18 cellular contexts compared by ENCODE assay signal in the genomic region with DNA sequence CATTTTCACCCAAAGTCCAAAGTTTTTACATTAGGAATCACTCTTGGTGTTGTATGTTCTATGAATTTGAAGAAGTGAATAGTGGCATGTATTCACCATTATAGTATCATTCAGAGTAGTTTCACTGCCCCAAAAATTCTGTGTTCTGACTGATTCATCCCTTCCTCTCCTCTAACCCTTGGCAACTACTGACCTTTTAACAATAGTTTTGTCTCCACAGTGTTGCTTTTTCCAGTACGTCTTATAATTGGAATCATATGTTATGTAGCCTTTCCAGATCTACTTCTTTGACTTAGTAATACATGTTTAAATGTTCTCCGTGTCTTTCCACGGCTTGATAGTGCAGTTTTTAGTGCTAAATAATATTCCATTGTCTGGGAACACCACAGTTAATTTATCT.
DNase-seq lines count a peak whose midpoint lies in the region; ATAC-seq and TF ChIP-seq lines count a peak whose summit lies in the region.
"Had no signal": no experiment of that assay in that cellular context is flagged by ENCODE, and none has a peak within 500 bp of the region (broad histone marks: within the 10 kb centered on the region; RNA-seq: fewer than 3 reads in every experiment).

No MANE protein-coding gene starts in this region.

- TF ChIP-seq CTCF in SK-N-SH (IDR thresholded peaks at IDR 0.05) (no peak), fibroblast of mammary gland (conservative IDR thresholded peaks at IDR 0.05; ENCODE audit: control insufficient read depth, insufficient read depth, low read depth, low read length) (no peak), foreskin fibroblast (IDR thresholded peaks at IDR 0.05; ENCODE audit: low read depth, low read length) (no peak)

- WGBS in SK-N-SH (ENCODE audit: low lambda C conversion rate) = 51% methylated on average over 3 of the region's 3 CpGs
- WGBS in GM23248 (ENCODE audit: low coverage in 1 of 2, low lambda C conversion rate in 2 of 2, missing lambda C conversion rate in 2 of 2), 2 experiments = 5% methylated on average over 3 of the region's 3 CpGs

- in situ Hi-C loops in GM23248 (cut with MboI) = no loop called here

- H3K36me3 ChIP-seq in SK-N-SH (replicated peaks in 1 of 2; ENCODE audit: control insufficient read depth in 1 of 2, insufficient read depth in 2 of 2, low read length in 1 of 2) = no peaks in the 10 kb centered on the region
- no peaks in the 10 kb centered on the region for H3K36me3 ChIP-seq in GM23248 (ENCODE audit: low read depth)
- H3K36me3 ChIP-seq: BE2C, HAP-1 had no signal

- ATAC-seq in SK-N-SH treated with all-trans-retinoic acid at 6 μM for 48 hours (no peak), HG03095 (IDR thresholded peaks at IDR 0.05; ENCODE audit: unreplicated experiment) (no peak)
- no peak for ATAC-seq in activated naive CD4-positive, alpha-beta T cell treated with anti-CD3 and anti-CD28 coated beads, Interleukin-2, amount 50 U/mL, for 72 hours
- ATAC-seq: A549, GM12878 had no signal

- no peak overlapping the region for H2AFZ ChIP-seq in SK-N-SH (ENCODE audit: low read depth)
- no peak overlapping the region; the same call in 1 of the 2 replicates for H2AFZ ChIP-seq in GM23248

- H3K4me1 ChIP-seq in SK-N-SH (ENCODE audit: control insufficient read depth in 1 of 2, insufficient read depth in 2 of 2, low read depth in 1 of 2, low read length in 1 of 2) (peaks cover 0 to 2% of the 10 kb centered on the region in 2 experiments; a peak in 2 of 4 replicates), GM23248 (ENCODE audit: insufficient read depth) (no peaks in the 10 kb centered on the region)
- H3K4me1 ChIP-seq: A549, BE2C, HAP-1 had no signal

- H3K27ac ChIP-seq in SK-N-SH (ENCODE audit: low read depth in 2 of 2, low read length in 1 of 2) (no peak overlapping the region), GM23248 (no peak overlapping the region)
- H3K27ac ChIP-seq: 22Rv1, A549 had no signal

- H4K20me1 ChIP-seq in SK-N-SH (ENCODE audit: insufficient read depth) = no peaks in the 10 kb centered on the region
- H4K20me1 ChIP-seq in GM23248 (ENCODE audit: insufficient read depth) = no peaks in the 10 kb centered on the region

- no peak for TF ChIP-seq EP300 in SK-N-SH (IDR thresholded peaks at IDR 0.05; ENCODE audit: borderline replicate concordance in 1 of 2, low read depth in 1 of 2, low read length in 1 of 2)

- no peak overlapping the region for H3K4me3 ChIP-seq in SK-N-SH (ENCODE audit: low read depth in 2 of 2, low read length in 1 of 2)
- H3K4me3 ChIP-seq in GM23248 = no peak overlapping the region
- H3K4me3 ChIP-seq in fibroblast of mammary gland (ENCODE audit: control insufficient read depth, low read depth, low read length) = no peak overlapping the region
- no peak overlapping the region for H3K4me3 ChIP-seq in foreskin fibroblast (ENCODE audit: low read depth in 1 of 2, low read length in 2 of 2)
- H3K4me3 ChIP-seq: A549, GM12878, HAP-1 had no signal

- H3K9ac ChIP-seq in SK-N-SH (no peak overlapping the region), GM23248 (no peak overlapping the region)

- TF ChIP-seq RAD21 in SK-N-SH (IDR thresholded peaks at IDR 0.05; ENCODE audit: low read length) = no peak

- H3K79me2 ChIP-seq in SK-N-SH (ENCODE audit: insufficient read depth) (no peaks in the 10 kb centered on the region), GM23248 (ENCODE audit: insufficient read depth) (no peaks in the 10 kb centered on the region)

- POLR2A ChIA-PET in SK-N-SH (lab: Yijun Ruan, JAX) = no interaction called here

- H3K9me3 ChIP-seq in SK-N-SH = no peaks in the 10 kb centered on the region
- H3K9me3 ChIP-seq in GM23248 (ENCODE audit: low read depth) = no peaks in the 10 kb centered on the region
- H3K9me3 ChIP-seq: A549, BE2C, HAP-1 had no signal

- no peaks in the 10 kb centered on the region for H3K9me2 ChIP-seq in SK-N-SH
- H3K9me2 ChIP-seq in GM23248 (ENCODE audit: insufficient read depth) = no peaks in the 10 kb centered on the region

- H3K27ac Mint-ChIP-seq in activated naive CD4-positive, alpha-beta T cell treated with anti-CD3 and anti-CD28 coated beads, Interleukin-2, amount 50 U/mL, for 72 hours = no peak overlapping the region
- H3K27ac Mint-ChIP-seq: CD4-positive, CD25-positive, alpha-beta regulatory T cell; CD8-positive, alpha-beta memory T cell had no signal

- H3F3A ChIP-seq in SK-N-SH (replicated peaks; ENCODE audit: insufficient read depth) = no peaks in the 10 kb centered on the region
- H3F3A ChIP-seq in GM23248 (ENCODE audit: insufficient read depth) = no peaks in the 10 kb centered on the region

- no peaks in the 10 kb centered on the region for H3K9me3 Mint-ChIP-seq in activated naive CD4-positive, alpha-beta T cell treated with anti-CD3 and anti-CD28 coated beads, Interleukin-2, amount 50 U/mL, for 72 hours

- no peaks in the 10 kb centered on the region for H3K36me3 Mint-ChIP-seq in activated naive CD4-positive, alpha-beta T cell treated with anti-CD3 and anti-CD28 coated beads, Interleukin-2, amount 50 U/mL, for 72 hours
- H3K36me3 Mint-ChIP-seq: CD4-positive, CD25-positive, alpha-beta regulatory T cell; CD8-positive, alpha-beta memory T cell had no signal

- H3K27me3 ChIP-seq in SK-N-SH (ENCODE audit: insufficient read depth) (no peaks in the 10 kb centered on the region), GM23248 (replicated peaks; ENCODE audit: insufficient read depth) (no peaks in the 10 kb centered on the region)
- H3K27me3 ChIP-seq: BE2C had no signal

- DNase-seq in SK-N-SH = no peak
- DNase-seq in GM23248 = peak; percentile 42
- DNase-seq in fibroblast of mammary gland (ENCODE audit: low read depth) = peak; percentile 69
- DNase-seq in foreskin fibroblast = peak; percentile 31 to 70
- DNase-seq in SIG-M5 treated with dmso at 0.1 percent for 504 hours (lab: John Stamatoyannopoulos, UW; ENCODE audit: unreplicated experiment) = no peak
- DNase-seq in activated naive CD4-positive, alpha-beta T cell treated with anti-CD3 and anti-CD28 coated beads, Interleukin-2, amount 50 U/mL, for 72 hours (ENCODE audit: low spot score in 2 of 2) = no peak
- DNase-seq: BE2C; C1 segment of cervical spinal cord; CD4-positive, CD25-positive, alpha-beta regulatory T cell; CD8-positive, alpha-beta memory T cell; COR-L47; GDM1 had no signal

- H3K4me2 ChIP-seq in SK-N-SH = no peak overlapping the region
- H3K4me2 ChIP-seq in GM23248 (ENCODE audit: unreplicated experiment) = no peak overlapping the region
- H3K4me2 ChIP-seq: A549 had no signal

- CTCF ChIA-PET in SK-N-SH (lab: Yijun Ruan, JAX) = no interaction called here

TF ChIP-seq in SK-N-SH, 30 proteins besides CTCF, POLR2A, EP300 and RAD21:
- TF ChIP-seq RFX5 (IDR thresholded peaks at IDR 0.05; ENCODE audit: low read length) (no peak), TAF1 (IDR thresholded peaks at IDR 0.05; ENCODE audit: borderline replicate concordance, low read depth, low read length) (no peak), TCF12 (IDR thresholded peaks at IDR 0.05) (0 out of 2 replicates have a peak, but pooled peaks have one; percentile 11), SIN3A (IDR thresholded peaks at IDR 0.05; ENCODE audit: borderline replicate concordance, low read depth, low read length) (no peak)

TF ChIP-seq in SK-N-SH treated with all-trans-retinoic acid at 6 μM for 48 hours, 23 proteins besides CTCF, POLR2A, EP300 and RAD21 (continues in another document):
- TF ChIP-seq PPARA (CRISPR knock-in tag; IDR thresholded peaks at IDR 0.05; ENCODE audit: borderline replicate concordance) = no peak
- TF ChIP-seq ZC3H10 (CRISPR knock-in tag; IDR thresholded peaks at IDR 0.05) = no peak
- no peak for TF ChIP-seq TCF4 (CRISPR knock-in tag; IDR thresholded peaks at IDR 0.05; ENCODE audit: borderline replicate concordance)
- no peak for TF ChIP-seq BACH2 (CRISPR knock-in tag; IDR thresholded peaks at IDR 0.05; ENCODE audit: borderline replicate concordance)
- TF ChIP-seq, protein P1, sequence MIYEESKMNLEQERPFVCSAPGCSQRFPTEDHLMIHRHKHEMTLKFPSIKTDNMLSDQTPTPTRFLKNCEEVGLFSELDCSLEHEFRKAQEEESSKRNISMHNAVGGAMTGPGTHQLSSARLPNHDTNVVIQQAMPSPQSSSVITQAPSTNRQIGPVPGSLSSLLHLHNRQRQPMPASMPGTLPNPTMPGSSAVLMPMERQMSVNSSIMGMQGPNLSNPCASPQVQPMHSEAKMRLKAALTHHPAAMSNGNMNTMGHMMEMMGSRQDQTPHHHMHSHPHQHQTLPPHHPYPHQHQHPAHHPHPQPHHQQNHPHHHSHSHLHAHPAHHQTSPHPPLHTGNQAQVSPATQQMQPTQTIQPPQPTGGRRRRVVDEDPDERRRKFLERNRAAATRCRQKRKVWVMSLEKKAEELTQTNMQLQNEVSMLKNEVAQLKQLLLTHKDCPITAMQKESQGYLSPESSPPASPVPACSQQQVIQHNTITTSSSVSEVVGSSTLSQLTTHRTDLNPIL (CRISPR knock-in tag; IDR thresholded peaks at IDR 0.05; ENCODE audit: low read depth) = no peak
- no peak for TF ChIP-seq ZNF70 (CRISPR knock-in tag; IDR thresholded peaks at IDR 0.05)
- TF ChIP-seq, protein P2, sequence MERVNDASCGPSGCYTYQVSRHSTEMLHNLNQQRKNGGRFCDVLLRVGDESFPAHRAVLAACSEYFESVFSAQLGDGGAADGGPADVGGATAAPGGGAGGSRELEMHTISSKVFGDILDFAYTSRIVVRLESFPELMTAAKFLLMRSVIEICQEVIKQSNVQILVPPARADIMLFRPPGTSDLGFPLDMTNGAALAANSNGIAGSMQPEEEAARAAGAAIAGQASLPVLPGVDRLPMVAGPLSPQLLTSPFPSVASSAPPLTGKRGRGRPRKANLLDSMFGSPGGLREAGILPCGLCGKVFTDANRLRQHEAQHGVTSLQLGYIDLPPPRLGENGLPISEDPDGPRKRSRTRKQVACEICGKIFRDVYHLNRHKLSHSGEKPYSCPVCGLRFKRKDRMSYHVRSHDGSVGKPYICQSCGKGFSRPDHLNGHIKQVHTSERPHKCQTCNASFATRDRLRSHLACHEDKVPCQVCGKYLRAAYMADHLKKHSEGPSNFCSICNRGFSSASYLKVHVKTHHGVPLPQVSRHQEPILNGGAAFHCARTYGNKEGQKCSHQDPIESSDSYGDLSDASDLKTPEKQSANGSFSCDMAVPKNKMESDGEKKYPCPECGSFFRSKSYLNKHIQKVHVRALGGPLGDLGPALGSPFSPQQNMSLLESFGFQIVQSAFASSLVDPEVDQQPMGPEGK (CRISPR knock-in tag; IDR thresholded peaks at IDR 0.05; ENCODE audit: borderline replicate concordance) = no peak
- TF ChIP-seq, protein P3, sequence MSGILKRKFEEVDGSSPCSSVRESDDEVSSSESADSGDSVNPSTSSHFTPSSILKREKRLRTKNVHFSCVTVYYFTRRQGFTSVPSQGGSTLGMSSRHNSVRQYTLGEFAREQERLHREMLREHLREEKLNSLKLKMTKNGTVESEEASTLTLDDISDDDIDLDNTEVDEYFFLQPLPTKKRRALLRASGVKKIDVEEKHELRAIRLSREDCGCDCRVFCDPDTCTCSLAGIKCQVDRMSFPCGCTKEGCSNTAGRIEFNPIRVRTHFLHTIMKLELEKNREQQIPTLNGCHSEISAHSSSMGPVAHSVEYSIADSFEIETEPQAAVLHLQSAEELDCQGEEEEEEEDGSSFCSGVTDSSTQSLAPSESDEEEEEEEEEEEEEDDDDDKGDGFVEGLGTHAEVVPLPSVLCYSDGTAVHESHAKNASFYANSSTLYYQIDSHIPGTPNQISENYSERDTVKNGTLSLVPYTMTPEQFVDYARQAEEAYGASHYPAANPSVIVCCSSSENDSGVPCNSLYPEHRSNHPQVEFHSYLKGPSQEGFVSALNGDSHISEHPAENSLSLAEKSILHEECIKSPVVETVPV (CRISPR knock-in tag; IDR thresholded peaks at IDR 0.05) = no peak

Comparison
In these comparisons a context has a peak if more than half of its experiments do, and no peak if none do; other contexts are left out.
1. DNase-seq: peak in GM23248 (single experiment), fibroblast of mammary gland (single experiment) and foreskin fibroblast (2 of 2); none in SK-N-SH (single experiment), SIG-M5 treated with dmso at 0.1 percent for 504 hours (single experiment) and activated naive CD4-positive, alpha-beta T cell treated with anti-CD3 and anti-CD28 coated beads, Interleukin-2, amount 50 U/mL, for 72 hours (0 of 2).